ENCODE assay signal across 8 cellular contexts in genomic region chr3:56862352-56863062, GRCh38.
A peak's percentile ranks its signal among the peaks of the same experiment; 100 is the strongest.
DNase-seq lines count a peak whose midpoint lies in the region; ATAC-seq, FAIRE-seq and TF ChIP-seq lines count a peak whose summit lies in the region.

No MANE protein-coding gene starts in this region.

- H3K27ac ChIP-seq in ACC112 (ENCODE audit: low read depth, low read length) (no peak overlapping the region), kidney (ENCODE audit: low read depth in 2 of 2, low read length in 2 of 2) (peak overlapping the region; percentile 38 to 60), MM.1S (ENCODE audit: low read length) (no peak overlapping the region)
- H3K27ac ChIP-seq in effector memory CD4-positive, alpha-beta T cell (ENCODE audit: insufficient read depth, low read length, poor library complexity, severe bottlenecking), result no peak overlapping the region

- H3K27ac Mint-ChIP-seq in activated naive CD4-positive, alpha-beta T cell treated with anti-CD3 and anti-CD28 coated beads, Interleukin-2, amount 50 U/mL, for 72 hours, result peak overlapping the region; percentile 50 to 95

- no peaks in the 10 kb centered on the region for H3K36me3 Mint-ChIP-seq in activated naive CD4-positive, alpha-beta T cell treated with anti-CD3 and anti-CD28 coated beads, Interleukin-2, amount 50 U/mL, for 72 hours

- H3F3A ChIP-seq in MM.1S (ENCODE audit: insufficient read depth, low read length), result no peaks in the 10 kb centered on the region

- H3K4me1 ChIP-seq in ACC112 (ENCODE audit: control insufficient read depth, insufficient read depth, low read length, unreplicated experiment), result peaks cover 12% of the 10 kb centered on the region
- H3K4me1 ChIP-seq in kidney (ENCODE audit: control insufficient read depth in 1 of 2, insufficient read depth in 1 of 2, low read depth in 1 of 2, low read length in 2 of 2), result peaks cover 0 to 4% of the 10 kb centered on the region in 2 donors
- H3K4me1 ChIP-seq in MM.1S (ENCODE audit: low read length), result no peaks in the 10 kb centered on the region
- peaks cover 33% of the 10 kb centered on the region for H3K4me1 ChIP-seq in effector memory CD4-positive, alpha-beta T cell (ENCODE audit: control insufficient read depth, insufficient read depth, low read length, poor library complexity, severe bottlenecking)

- peak; percentile 62 to 80 for ATAC-seq in activated naive CD4-positive, alpha-beta T cell treated with anti-CD3 and anti-CD28 coated beads, Interleukin-2, amount 50 U/mL, for 72 hours

- DNase-seq in GM12892 (ENCODE audit: insufficient read length) (peak; percentile 11), kidney (no peak), NCI-H1417 treated with DMSO at 0.1 percent for 48 hours (lab: John Stamatoyannopoulos, UW) (no peak), MM.1S (no peak), NCI-H1092 (lab: John Stamatoyannopoulos, UW) (no peak)
- no peak for DNase-seq in activated naive CD4-positive, alpha-beta T cell treated with anti-CD3 and anti-CD28 coated beads, Interleukin-2, amount 50 U/mL, for 72 hours (ENCODE audit: low spot score in 2 of 2)
- no peak for DNase-seq in effector memory CD4-positive, alpha-beta T cell

- TF ChIP-seq CTCF in kidney (IDR thresholded peaks at IDR 0.05; ENCODE audit: borderline replicate concordance, extremely low read depth, insufficient read depth) (no peak), MM.1S (IDR thresholded peaks at IDR 0.05; ENCODE audit: low read length) (no peak)

- no peaks in the 10 kb centered on the region for H3K9me3 Mint-ChIP-seq in activated naive CD4-positive, alpha-beta T cell treated with anti-CD3 and anti-CD28 coated beads, Interleukin-2, amount 50 U/mL, for 72 hours

- H2AFZ ChIP-seq in ACC112 (ENCODE audit: low read length, unreplicated experiment), result peak overlapping the region; percentile 10
- no peak overlapping the region for H2AFZ ChIP-seq in MM.1S (ENCODE audit: low read length)

- peak overlapping the region in 1 of 2 donors; percentile 10 for H3K9ac ChIP-seq in kidney (ENCODE audit: low read length in 2 of 2)
- no peak overlapping the region for H3K9ac ChIP-seq in MM.1S (ENCODE audit: low read length)

- no peaks in the 10 kb centered on the region for H3K9me3 ChIP-seq in kidney (ENCODE audit: control insufficient read depth in 1 of 2, low read length in 2 of 2)
- H3K9me3 ChIP-seq in MM.1S (replicated peaks; ENCODE audit: insufficient read depth, low read length), result no peaks in the 10 kb centered on the region
- no peaks in the 10 kb centered on the region for H3K9me3 ChIP-seq in effector memory CD4-positive, alpha-beta T cell (ENCODE audit: control insufficient read depth, low read length)

- no peaks in the 10 kb centered on the region for H3K27me3 ChIP-seq in ACC112 (ENCODE audit: insufficient read depth, low read length)
- H3K27me3 ChIP-seq in MM.1S (replicated peaks; ENCODE audit: insufficient read depth, low read length), result no peaks in the 10 kb centered on the region
- H3K27me3 ChIP-seq in effector memory CD4-positive, alpha-beta T cell (replicated peaks; ENCODE audit: control insufficient read depth, insufficient read depth, low read length, poor library complexity, severe bottlenecking), result no peaks in the 10 kb centered on the region

- H3K79me2 ChIP-seq in ACC112 (ENCODE audit: control insufficient read depth, insufficient read depth, low read length, unreplicated experiment) (no peaks in the 10 kb centered on the region), MM.1S (ENCODE audit: low read length) (no peaks in the 10 kb centered on the region)

- no peak for TF ChIP-seq POLR2A in GM12892 (IDR thresholded peaks at IDR 0.05; ENCODE audit: low read depth, low read length)

- no peaks in the 10 kb centered on the region for H4K20me1 ChIP-seq in MM.1S (ENCODE audit: insufficient read depth, low read length)

- H3K36me3 ChIP-seq in ACC112 (ENCODE audit: insufficient read depth, low read length), result no peaks in the 10 kb centered on the region
- H3K36me3 ChIP-seq in kidney (ENCODE audit: control insufficient read depth in 1 of 2, insufficient read depth in 2 of 2, low read length in 2 of 2), result no peaks in the 10 kb centered on the region
- H3K36me3 ChIP-seq in MM.1S (replicated peaks; ENCODE audit: insufficient read depth, low read length), result no peaks in the 10 kb centered on the region
- no peaks in the 10 kb centered on the region for H3K36me3 ChIP-seq in effector memory CD4-positive, alpha-beta T cell (ENCODE audit: control insufficient read depth, insufficient read depth, low read length)

- H3K4me3 ChIP-seq in ACC112 (ENCODE audit: low read depth, low read length) (peak overlapping the region; percentile 3; the same call in 1 of the 2 replicates), kidney (ENCODE audit: low read length in 2 of 2) (no peak overlapping the region), MM.1S (ENCODE audit: low read length) (no peak overlapping the region)
- no peak overlapping the region for H3K4me3 ChIP-seq in effector memory CD4-positive, alpha-beta T cell (ENCODE audit: insufficient read depth, low read depth, low read length, poor library complexity, severe bottlenecking)

- intact Hi-C loops in kidney (cut with DNase I), result no loop called here

- no peaks in the 10 kb centered on the region for H3K9me2 ChIP-seq in MM.1S (replicated peaks; ENCODE audit: insufficient read depth, low read length)

- H3K4me2 ChIP-seq in MM.1S (ENCODE audit: low read depth, low read length), result no peak overlapping the region

- FAIRE-seq in GM12892 (lab: Jason Lieb, UNC) (no peak), kidney (lab: Jason Lieb, UNC) (no peak)

Comparison
In these comparisons a context has a peak if more than half of its experiments do, and no peak if none do; other contexts are left out.
1. H3K27ac ChIP-seq: peak in kidney (2 of 2); none in ACC112 (single experiment), MM.1S (single experiment) and effector memory CD4-positive, alpha-beta T cell (single experiment).